Comparison of ENCODE assay signal across 17 cellular contexts in the genomic region with DNA sequence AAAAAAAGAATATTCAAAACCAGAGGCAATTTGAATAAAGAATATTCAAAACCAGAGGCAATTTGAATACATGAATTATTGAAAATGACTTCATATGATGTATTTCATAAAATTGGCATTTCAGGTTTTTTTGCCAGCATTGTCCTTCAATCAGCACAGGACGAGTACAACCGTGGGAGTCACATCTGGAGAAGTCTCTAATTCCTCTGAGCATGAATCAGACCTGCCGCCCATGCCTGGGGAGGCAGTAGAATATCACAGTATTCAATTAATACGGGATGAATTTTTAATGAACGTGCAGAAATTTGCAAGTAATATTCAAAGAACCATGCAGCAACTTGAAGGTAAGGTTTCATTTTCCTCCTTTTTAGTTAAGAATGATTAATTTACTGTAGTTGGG. TPM values are rescaled to one million over a fixed set of nuclear protein-coding genes. Genes with fewer than 3 reads are reported as not detected.
A peak's percentile ranks its signal among the peaks of the same experiment; 100 is the strongest.
DNase-seq lines count a peak whose midpoint lies in the region; TF ChIP-seq lines count a peak whose summit lies in the region.
"Had no signal": no experiment of that assay in that cellular context is flagged by ENCODE, and none has a peak within 500 bp of the region (broad histone marks: within the 10 kb centered on the region; RNA-seq: fewer than 3 reads in every experiment).

No MANE protein-coding gene starts in this region.

- H3K27ac Mint-ChIP-seq in activated CD4-positive, alpha-beta T cell treated with anti-CD3 and anti-CD28 coated beads, Interleukin-2, amount 10 ng/mL, durations not matched to agents 7 days and 5 days, result no peak overlapping the region
- H3K27ac Mint-ChIP-seq: B cell; CD4-positive, CD25-positive, alpha-beta regulatory T cell; CD8-positive, alpha-beta T cell had no signal

- TF ChIP-seq POLR2A in breast epithelium (IDR thresholded peaks at IDR 0.05), result no peak

- no peaks in the 10 kb centered on the region for H3K27me3 ChIP-seq in mammary epithelial cell (ENCODE audit: insufficient read depth, low read length)
- no peaks in the 10 kb centered on the region for H3K27me3 ChIP-seq in breast epithelium
- H3K27me3 ChIP-seq: BLaER1 had no signal

- POLR2A ChIA-PET in activated CD4-positive, alpha-beta T cell treated with anti-CD3 and anti-CD28 coated beads, Interleukin-2, amount 10 ng/mL, durations not matched to agents 7 days and 5 days (lab: Charles Lee), result no interaction called here

- no peak overlapping the region for H3K4me2 ChIP-seq in mammary epithelial cell (ENCODE audit: insufficient read depth, low read depth, low read length)
- H3K4me2 ChIP-seq: BLaER1 had no signal

- BruUV-seq in mammary epithelial cell (replicated peaks; lab: Mats Ljungman, UMichigan), result no TSS peak

- H3K79me2 ChIP-seq in mammary epithelial cell (ENCODE audit: insufficient read depth, low read length), result no peaks in the 10 kb centered on the region

- no peak overlapping the region for H2AFZ ChIP-seq in mammary epithelial cell (ENCODE audit: low read depth, low read length)

- H3K4me3 Mint-ChIP-seq in activated CD4-positive, alpha-beta T cell treated with anti-CD3 and anti-CD28 coated beads, Interleukin-2, amount 10 ng/mL, durations not matched to agents 7 days and 5 days, result no peak overlapping the region
- H3K4me3 Mint-ChIP-seq: B cell; CD4-positive, CD25-positive, alpha-beta regulatory T cell; CD8-positive, alpha-beta T cell had no signal

- H3K4me1 ChIP-seq in mammary epithelial cell (ENCODE audit: insufficient read depth, low read length), result no peaks in the 10 kb centered on the region
- H3K4me1 ChIP-seq in breast epithelium, result no peaks in the 10 kb centered on the region
- H3K4me1 ChIP-seq: BLaER1, Caco-2 had no signal

- no peaks in the 10 kb centered on the region for H3K4me1 Mint-ChIP-seq in activated CD4-positive, alpha-beta T cell treated with anti-CD3 and anti-CD28 coated beads, Interleukin-2, amount 10 ng/mL, durations not matched to agents 7 days and 5 days
- H3K4me1 Mint-ChIP-seq: B cell; CD4-positive, CD25-positive, alpha-beta regulatory T cell had no signal

- TF ChIP-seq CTCF in mammary epithelial cell (conservative IDR thresholded peaks at IDR 0.05 in 1 of 2, IDR thresholded peaks at IDR 0.05 in 1 of 2; ENCODE audit: extremely low read depth in 1 of 2, insufficient read depth in 1 of 2, low read depth in 1 of 2, low read length in 2 of 2) (no peak), breast epithelium (IDR thresholded peaks at IDR 0.05) (no peak), epithelial cell of esophagus (IDR thresholded peaks at IDR 0.05; ENCODE audit: insufficient read depth, low read depth, low read length, missing control alignments) (no peak)

- H3K9me3 ChIP-seq in mammary epithelial cell (replicated peaks; ENCODE audit: insufficient read depth, low read length), result no peaks in the 10 kb centered on the region
- H3K9me3 ChIP-seq in breast epithelium, result peaks cover 0 to 4% of the 10 kb centered on the region in 2 donors
- H3K9me3 ChIP-seq: BLaER1, Caco-2 had no signal

- dilution Hi-C loops in mammary epithelial cell (cut with HindIII; ENCODE audit: low sequenced_read_pairs), result loop anchor here (5.0 kb wide), 1 partner anchor 44 kb away; no protein-coding TSS in a partner anchor

- H3K9ac ChIP-seq in mammary epithelial cell (ENCODE audit: insufficient read depth, low read length), result no peak overlapping the region
- H3K9ac ChIP-seq: BLaER1 had no signal

- H3K36me3 ChIP-seq in mammary epithelial cell (ENCODE audit: insufficient read depth, low read length) (no peaks in the 10 kb centered on the region), breast epithelium (no peaks in the 10 kb centered on the region)
- H3K36me3 ChIP-seq: BLaER1 had no signal

- H4K20me1 ChIP-seq in mammary epithelial cell (ENCODE audit: insufficient read depth, low read length), result no peaks in the 10 kb centered on the region
- H4K20me1 ChIP-seq: BLaER1 had no signal

- no peaks in the 10 kb centered on the region for H3K36me3 Mint-ChIP-seq in activated CD4-positive, alpha-beta T cell treated with anti-CD3 and anti-CD28 coated beads, Interleukin-2, amount 10 ng/mL, durations not matched to agents 7 days and 5 days (ENCODE audit: low read depth)
- H3K36me3 Mint-ChIP-seq: CD4-positive, CD25-positive, alpha-beta regulatory T cell; CD8-positive, alpha-beta T cell had no signal

- intact Hi-C loops in mammary epithelial cell (cut with micrococcal nuclease), result no loop called here
- intact Hi-C loops in breast epithelium (cut with DNase I; ENCODE audit: low total_unique reads), result no loop called here

- peaks cover 6% of the 10 kb centered on the region for H3K27me3 Mint-ChIP-seq in activated CD4-positive, alpha-beta T cell treated with anti-CD3 and anti-CD28 coated beads, Interleukin-2, amount 10 ng/mL, durations not matched to agents 7 days and 5 days

- H3K4me3 ChIP-seq in mammary epithelial cell (replicated peaks in 1 of 3; ENCODE audit: insufficient read depth in 1 of 3, low read depth in 2 of 3, low read length in 3 of 3), result no peak overlapping the region
- no peak overlapping the region for H3K4me3 ChIP-seq in breast epithelium
- H3K4me3 ChIP-seq in epithelial cell of esophagus (ENCODE audit: low read length), result no peak overlapping the region
- H3K4me3 ChIP-seq: BLaER1 had no signal

- H3K9me3 Mint-ChIP-seq in activated CD4-positive, alpha-beta T cell treated with anti-CD3 and anti-CD28 coated beads, Interleukin-2, amount 10 ng/mL, durations not matched to agents 7 days and 5 days, result peaks cover 3% of the 10 kb centered on the region
- H3K9me3 Mint-ChIP-seq: CD8-positive, alpha-beta T cell had no signal

- WGBS in mammary epithelial cell (ENCODE audit: low coverage, missing lambda C conversion rate), result 18% methylated on average over 5 of the region's 5 CpGs

- in situ Hi-C loops in mammary epithelial cell (cut with MboI; ENCODE audit: low sequenced_read_pairs in 2 of 2), result no loop called here

- CTCF ChIA-PET in mammary epithelial cell (lab: Charles Lee; ENCODE audit: low non-redundant PET), result no interaction called here
- CTCF ChIA-PET in activated CD4-positive, alpha-beta T cell treated with anti-CD3 and anti-CD28 coated beads, Interleukin-2, amount 10 ng/mL, durations not matched to agents 7 days and 5 days (lab: Charles Lee), result no interaction called here

- DNase-seq in mammary epithelial cell (peak; percentile 5), breast epithelium (ENCODE audit: low spot score in 2 of 2) (no peak), epithelial cell of esophagus (ENCODE audit: low read depth) (peak; percentile 26), putamen (ENCODE audit: low spot score) (peak; percentile 57), NOMO-1 treated with dmso at 0.1 percent for 144 hours (lab: John Stamatoyannopoulos, UW; ENCODE audit: unreplicated experiment) (no peak)
- DNase-seq in activated CD4-positive, alpha-beta T cell treated with anti-CD3 and anti-CD28 coated beads, Interleukin-2, amount 10 ng/mL, durations not matched to agents 7 days and 5 days, result no peak
- DNase-seq: 8988T; Caco-2; CD4-positive, CD25-positive, alpha-beta regulatory T cell; CD8-positive, alpha-beta T cell; DMS153; DND-41; H7; HCEC 1CT had no signal

- H3K27ac ChIP-seq in mammary epithelial cell (ENCODE audit: insufficient read depth, low read depth, low read length) (no peak overlapping the region), breast epithelium (no peak overlapping the region)
- H3K27ac ChIP-seq: BLaER1, C4-2B had no signal

RNA-seq across cellular contexts. Expression of a gene that starts 18.9 kb away (rescaled TPM):
- total RNA-seq in mammary epithelial cell (under 1 TPM; 0.50 to 0.96 TPM), breast epithelium (under 1 TPM; under 0.01 to 0.44 (median 0.33) TPM)
- polyA plus RNA-seq in mammary epithelial cell, result 0.16 TPM
- polyA minus RNA-seq in mammary epithelial cell, result 0.16 TPM
- total RNA-seq in activated CD4-positive, alpha-beta T cell treated with anti-CD3 and anti-CD28 coated beads, Interleukin-2, amount 10 ng/mL, durations not matched to agents 7 days and 5 days, result under 1 TPM; 0.12 to 0.17 TPM

Comparison
In these comparisons a context has a peak if more than half of its experiments do, and no peak if none do; other contexts are left out.
1. DNase-seq: peak in mammary epithelial cell (single experiment), epithelial cell of esophagus (single experiment) and putamen (single experiment); none in breast epithelium (0 of 2), activated CD4-positive, alpha-beta T cell treated with anti-CD3 and anti-CD28 coated beads, Interleukin-2, amount 10 ng/mL, durations not matched to agents 7 days and 5 days (single experiment) and NOMO-1 treated with dmso at 0.1 percent for 144 hours (single experiment).